12 cellular contexts compared by ENCODE assay signal in the genomic region with DNA sequence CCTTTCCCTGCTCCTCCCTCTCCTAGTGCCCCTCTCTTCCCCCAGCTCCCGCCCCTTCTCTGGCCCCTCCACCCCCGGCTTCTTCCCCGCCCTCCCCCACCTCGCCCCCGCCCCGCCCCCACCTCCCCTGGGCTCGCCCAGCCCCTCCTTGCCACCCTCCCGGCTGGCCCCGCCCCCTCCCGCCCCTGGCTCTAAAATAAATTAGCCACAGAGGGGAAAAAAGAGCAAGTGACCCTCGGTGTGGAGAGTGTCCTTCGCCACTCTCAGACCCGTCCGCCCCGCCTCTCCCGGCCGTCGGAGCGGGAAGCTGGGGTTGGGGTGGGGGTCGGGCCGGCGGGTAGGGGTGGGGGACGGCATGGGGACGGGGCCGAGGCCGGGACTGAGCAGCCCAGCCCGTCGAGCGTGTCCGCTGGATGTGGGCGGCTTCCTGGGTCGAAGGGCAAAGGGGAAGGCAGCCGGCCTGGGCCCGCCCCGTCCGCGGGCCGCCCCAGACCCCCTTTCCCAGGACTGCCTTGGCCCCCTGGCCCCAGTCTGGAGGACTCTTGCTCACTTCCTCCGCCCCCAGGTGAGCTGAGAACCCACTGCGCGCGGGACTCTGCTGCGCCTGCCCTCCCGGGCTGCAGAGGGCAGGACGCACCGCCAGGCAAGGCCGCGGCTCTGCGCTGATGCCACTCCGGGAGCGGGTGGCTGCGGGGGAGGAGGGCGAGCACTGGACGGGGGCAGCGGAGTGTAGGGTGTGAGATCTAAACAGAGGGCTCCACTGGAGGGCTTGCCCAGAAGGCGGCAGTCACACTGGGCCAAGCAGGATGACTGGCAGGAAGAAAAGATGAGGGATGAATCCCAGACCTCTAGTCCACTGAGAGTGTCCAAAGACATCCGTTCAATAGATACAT. TPM values are rescaled to one million over a fixed set of nuclear protein-coding genes. Genes with fewer than 3 reads are reported as not detected.
DNase-seq lines count a peak whose midpoint lies in the region; ATAC-seq and TF ChIP-seq lines count a peak whose summit lies in the region.
"Had no signal": no experiment of that assay in that cellular context is flagged by ENCODE, and none has a peak within 500 bp of the region (broad histone marks: within the 10 kb centered on the region; RNA-seq: fewer than 3 reads in every experiment).

No MANE protein-coding gene starts in this region.

- H3K79me2 ChIP-seq in mesendoderm (ENCODE audit: control insufficient read depth, insufficient read depth, low read length) = no peaks in the 10 kb centered on the region

- H2BK5ac ChIP-seq in mesendoderm (ENCODE audit: low read length) = no peak overlapping the region

- H3K27me3 ChIP-seq in mesendoderm (ENCODE audit: insufficient read depth, low read length, poor library complexity) = no peaks in the 10 kb centered on the region

- H3K27ac Mint-ChIP-seq in endothelial cell (ENCODE audit: unreplicated experiment) (peak overlapping the region; percentile 36), type B pancreatic cell (no peak overlapping the region)

- H4K5ac ChIP-seq in mesendoderm (ENCODE audit: low read length) = no peak overlapping the region

- H2BK15ac ChIP-seq in mesendoderm (replicated peaks; ENCODE audit: low read depth) = no peak overlapping the region

- no peak overlapping the region for H3K4ac ChIP-seq in mesendoderm (ENCODE audit: low read depth, low read length)

- H3K79me1 ChIP-seq in mesendoderm (ENCODE audit: low read length) = no peaks in the 10 kb centered on the region

- H4K8ac ChIP-seq in mesendoderm (ENCODE audit: low read depth, low read length) = no peak overlapping the region

- H3K4me2 ChIP-seq in mesendoderm (ENCODE audit: low read length) = peak overlapping the region; percentile 64

- peaks cover 19% of the 10 kb centered on the region for H3K36me3 Mint-ChIP-seq in endothelial cell (ENCODE audit: low read depth, unreplicated experiment)
- no peaks in the 10 kb centered on the region for H3K36me3 Mint-ChIP-seq in type B pancreatic cell

- peak overlapping the region; percentile 57 for H3K18ac ChIP-seq in mesendoderm (ENCODE audit: low read length)

- no peak for TF ChIP-seq CTCF in endothelial cell (IDR thresholded peaks at IDR 0.05; ENCODE audit: unreplicated experiment)
- peak; percentile 35 for TF ChIP-seq CTCF in type B pancreatic cell (conservative IDR thresholded peaks at IDR 0.05)

- WGBS in mesendoderm (ENCODE audit: extremely low coverage, insufficient coverage, low lambda C conversion rate) = no CpG with 5 or more reads among the region's 57 CpGs

- H3K56ac ChIP-seq in mesendoderm (ENCODE audit: low read length) = peak overlapping the region; percentile 82

- H3K4me3 ChIP-seq in mesendoderm (ENCODE audit: low read length) = peak overlapping the region; percentile 21

- no peak overlapping the region for H2BK120ac ChIP-seq in mesendoderm (ENCODE audit: low read depth, low read length)

- ATAC-seq in HG02885 (IDR thresholded peaks at IDR 0.05; ENCODE audit: poor library complexity, unreplicated experiment) = no peak

- H3K9ac ChIP-seq in mesendoderm (ENCODE audit: low read length) = peak overlapping the region; percentile 74

- no peaks in the 10 kb centered on the region for H3K9me3 Mint-ChIP-seq in endothelial cell (ENCODE audit: unreplicated experiment)
- no peaks in the 10 kb centered on the region for H3K9me3 Mint-ChIP-seq in type B pancreatic cell

- H3K4me3 Mint-ChIP-seq in endothelial cell (ENCODE audit: unreplicated experiment) (peak overlapping the region; percentile 85), type B pancreatic cell (peak overlapping the region; percentile 77)

- peaks cover 18% of the 10 kb centered on the region for H3K27me3 Mint-ChIP-seq in endothelial cell (ENCODE audit: unreplicated experiment)
- H3K27me3 Mint-ChIP-seq in type B pancreatic cell = no peaks in the 10 kb centered on the region

- DNase-seq in NCI-H146 (lab: John Stamatoyannopoulos, UW) (peak; percentile 35), NCI-H146 treated with DMSO at 0.1 percent for 48 hours (lab: John Stamatoyannopoulos, UW; ENCODE audit: unreplicated experiment) (no peak), endothelial cell (ENCODE audit: low spot score) (peak; percentile 66), mesendoderm (peak; percentile 71), type B pancreatic cell (ENCODE audit: extremely low spot score, unreplicated experiment) (no peak), posterior vena cava (ENCODE audit: low spot score) (no peak)
- DNase-seq in NK-92 treated with Interleukin-12 subunit alpha and Interleukin-12 subunit beta, amount 100 ng/mL, for 24 hours (lab: John Stamatoyannopoulos, UW) = no peak
- DNase-seq: 8988T, cerebellar nuclear complex, NCI-H1092, nucleus accumbens had no signal

- H3K27ac ChIP-seq in mesendoderm (ENCODE audit: low read depth, low read length) = no peak overlapping the region

- H3K23ac ChIP-seq in mesendoderm (ENCODE audit: low read length) = no peak overlapping the region

- H3K4me1 ChIP-seq in mesendoderm (ENCODE audit: control insufficient read depth, low read depth, low read length) = peaks cover 5% of the 10 kb centered on the region

- intact Hi-C loops in posterior vena cava (cut with DNase I) = loop anchor here in 1 of 2 donors (5.0 kb wide), 1 partner anchor 908 kb away; no protein-coding TSS in a partner anchor

- H3K36me3 ChIP-seq in mesendoderm (ENCODE audit: control insufficient read depth, insufficient read depth, low read length) = no peaks in the 10 kb centered on the region

- H3K4me1 Mint-ChIP-seq in endothelial cell (ENCODE audit: unreplicated experiment) = peaks cover 40% of the 10 kb centered on the region
- peaks cover 53% of the 10 kb centered on the region for H3K4me1 Mint-ChIP-seq in type B pancreatic cell (ENCODE audit: unreplicated experiment)

- H2AK5ac ChIP-seq in mesendoderm (ENCODE audit: low read length) = no peak overlapping the region

RNA-seq across cellular contexts. Expression of gene FIGNL2, which starts 0.6 kb away (rescaled TPM):
- total RNA-seq in endothelial cell (ENCODE audit: unreplicated experiment) = 42.0 TPM
- polyA plus RNA-seq in mesendoderm (2013, experiment 1 of 2) = 0.77 TPM
- polyA plus RNA-seq in mesendoderm (2013, experiment 2 of 2) = 0.69 TPM
- total RNA-seq in type B pancreatic cell (ENCODE audit: low replicate concordance) = 5.7 and 17.8 TPM in 2 replicates
- 1 to 10 TPM in 1 of 2 donors, under 1 TPM in 1; 0.60 to 1.0 TPM for total RNA-seq in posterior vena cava

RNA-seq across cellular contexts. Expression of gene ANKRD33, which starts 38.8 kb away (rescaled TPM):
- total RNA-seq in endothelial cell (ENCODE audit: unreplicated experiment) = 0.31 TPM
- not detected for polyA plus RNA-seq in mesendoderm (2013, experiment 1 of 2)
- 0.03 TPM for polyA plus RNA-seq in mesendoderm (2013, experiment 2 of 2)
- 0.51 and 0.62 TPM in 2 replicates for total RNA-seq in type B pancreatic cell (ENCODE audit: low replicate concordance)
- total RNA-seq in posterior vena cava = not detected

RNA-seq across cellular contexts. Expression of gene ACVRL1, which starts 58.2 kb away (rescaled TPM):
- total RNA-seq in endothelial cell (ENCODE audit: unreplicated experiment) (395 TPM), type B pancreatic cell (ENCODE audit: low replicate concordance) (0.46 and 0.95 TPM in 2 replicates), posterior vena cava (10 to 100 TPM; 74.4 to 95.7 TPM)
- 0.21 TPM for polyA plus RNA-seq in mesendoderm (2013, experiment 1 of 2)
- polyA plus RNA-seq in mesendoderm (2013, experiment 2 of 2) = 0.01 TPM

Comparison
In these comparisons a context has a peak if more than half of its experiments do, and no peak if none do; other contexts are left out.
1. DNase-seq: peak in NCI-H146 (single experiment), endothelial cell (single experiment) and mesendoderm (single experiment); none in NCI-H146 treated with DMSO at 0.1 percent for 48 hours (single experiment), type B pancreatic cell (single experiment), NK-92 treated with Interleukin-12 subunit alpha and Interleukin-12 subunit beta, amount 100 ng/mL, for 24 hours (single experiment) and posterior vena cava (single experiment).
2. RNA of gene ACVRL1, which starts 58.2 kb away (total RNA-seq): 395 TPM in endothelial cell (single experiment) and 74.4 to 95.7 TPM in posterior vena cava; 0.46 to 0.95 TPM in type B pancreatic cell; every median in the first group is over 10 times any median in the second.